In genomic region chr1:21510885-21511578, GRCh38 we compare ENCODE assay signal across 17 cellular contexts. TPM values are rescaled to one million over a fixed set of nuclear protein-coding genes. Genes with fewer than 3 reads are reported as not detected.
DNase-seq lines count a peak whose midpoint lies in the region; ATAC-seq and TF ChIP-seq lines count a peak whose summit lies in the region.
"Had no signal": no experiment of that assay in that cellular context is flagged by ENCODE, and none has a peak within 500 bp of the region (broad histone marks: within the 10 kb centered on the region; RNA-seq: fewer than 3 reads in every experiment).

No MANE protein-coding gene starts in this region.

- no peaks in the 10 kb centered on the region for H3K36me3 Mint-ChIP-seq in progenitor cell of endocrine pancreas (ENCODE audit: insufficient read depth)

- peak overlapping the region in 3 of 4 donors; percentile 32 to 48 (median 39) for H3K27ac ChIP-seq in Peyer's patch

- H3K4me3 ChIP-seq in Peyer's patch: no peak overlapping the region
- H3K4me3 ChIP-seq in epithelial cell of esophagus (ENCODE audit: low read length): no peak overlapping the region

- H3K27ac Mint-ChIP-seq in progenitor cell of endocrine pancreas: no peak overlapping the region

- H3K36me3 ChIP-seq in Peyer's patch: no peaks in the 10 kb centered on the region
- H3K36me3 ChIP-seq: stomach had no signal

- H3K9me3 Mint-ChIP-seq in progenitor cell of endocrine pancreas (ENCODE audit: low read depth): no peaks in the 10 kb centered on the region

- no peak for ATAC-seq in HG02763 (IDR thresholded peaks at IDR 0.05; ENCODE audit: unreplicated experiment)
- no peak for ATAC-seq in HG03460 (IDR thresholded peaks at IDR 0.05; ENCODE audit: unreplicated experiment)
- ATAC-seq: Panc1 had no signal

- peaks cover 0 to 7% of the 10 kb centered on the region in 2 donors for H3K27me3 ChIP-seq in Peyer's patch

- DNase-seq in DMS53 (lab: John Stamatoyannopoulos, UW) (peak; percentile 30), DMS53 treated with DMSO at 0.1 percent for 48 hours (lab: John Stamatoyannopoulos, UW; ENCODE audit: unreplicated experiment) (no peak), Peyer's patch (no peak), epithelial cell of esophagus (ENCODE audit: low read depth) (no peak), progenitor cell of endocrine pancreas (ENCODE audit: low spot score, unreplicated experiment) (no peak), globus pallidus (ENCODE audit: low spot score) (no peak)
- DNase-seq: activated CD4-positive, alpha-beta T cell treated with anti-CD3 and anti-CD28 coated beads for 1 hour; activated naive CD4-positive, alpha-beta T cell; effector CD8-positive, alpha-beta T cell; naive B cell; NCI-H1092 treated with DMSO at 0.1 percent for 48 hours; stomach had no signal

- TF ChIP-seq CTCF in Peyer's patch (IDR thresholded peaks at IDR 0.05) (no peak), epithelial cell of esophagus (IDR thresholded peaks at IDR 0.05; ENCODE audit: insufficient read depth, low read depth, low read length, missing control alignments) (peak; percentile 18), progenitor cell of endocrine pancreas (IDR thresholded peaks at IDR 0.05; ENCODE audit: unreplicated experiment) (peak; percentile 9)

- peak overlapping the region; percentile 60 for H3K4me3 Mint-ChIP-seq in progenitor cell of endocrine pancreas (ENCODE audit: low read depth)

- no peak for TF ChIP-seq POLR2A in Peyer's patch (IDR thresholded peaks at IDR 0.05)

- H3K4me1 ChIP-seq in Peyer's patch: peaks cover 0 to 12% (median 7%) of the 10 kb centered on the region in 4 donors

- peaks cover 7% of the 10 kb centered on the region for H3K4me1 Mint-ChIP-seq in progenitor cell of endocrine pancreas (ENCODE audit: low read depth)

- peaks cover 43% of the 10 kb centered on the region for H3K27me3 Mint-ChIP-seq in progenitor cell of endocrine pancreas

- H3K9me3 ChIP-seq in Peyer's patch: no peaks in the 10 kb centered on the region
- H3K9me3 ChIP-seq: stomach had no signal

RNA-seq across cellular contexts. Expression of gene ALPL, which starts 1.8 kb away (rescaled TPM):
- total RNA-seq in Peyer's patch: 10 to 100 TPM in 1 of 4 donors, 1 to 10 TPM in 2, under 1 TPM in 1; 0.70 to 10.7 (median 2.2) TPM
- 18.8 and 19.8 TPM in 2 replicates for total RNA-seq in progenitor cell of endocrine pancreas
- total RNA-seq: A172, H4 had no signal

Comparison
In these comparisons a context has a peak if more than half of its experiments do, and no peak if none do; other contexts are left out.
1. CTCF ChIP-seq: peak in epithelial cell of esophagus (single experiment) and progenitor cell of endocrine pancreas (single experiment); none in Peyer's patch (0 of 6).